ENCODE assay signal across 8 cellular contexts in genomic region chr10:3828404-3829192, GRCh38. TPM values are rescaled to one million over a fixed set of nuclear protein-coding genes. Genes with fewer than 3 reads are reported as not detected.
DNase-seq lines count a peak whose midpoint lies in the region; ATAC-seq and TF ChIP-seq lines count a peak whose summit lies in the region.

No MANE protein-coding gene starts in this region.

- H3K27ac Mint-ChIP-seq in T-helper 17 cell = peak overlapping the region; percentile 95

- peaks cover 30% of the 10 kb centered on the region for H3K4me1 Mint-ChIP-seq in T-helper 17 cell

- DNase-seq in ACHN (peak; percentile 61), GM20000 (ENCODE audit: low spot score) (peak; percentile 46), T-helper 17 cell (no peak), uterus (peak; percentile 27 to 47), posterior cingulate gyrus (no peak), KG1 (lab: John Stamatoyannopoulos, UW) (no peak)

- H3K27me3 ChIP-seq in duodenal mucosa (ENCODE audit: control insufficient read depth in 1 of 2, insufficient read depth in 2 of 2, low read length in 2 of 2) (no peaks in the 10 kb centered on the region), muscle layer of colon (ENCODE audit: control insufficient read depth in 1 of 2, insufficient read depth in 2 of 2, low read length in 2 of 2) (no peaks in the 10 kb centered on the region), uterus (no peaks in the 10 kb centered on the region)

- H3K36me3 Mint-ChIP-seq in T-helper 17 cell (ENCODE audit: low read depth) = no peaks in the 10 kb centered on the region

- H3K9me3 ChIP-seq in T-helper 17 cell (ENCODE audit: control insufficient read depth, low read length, poor library complexity, severe bottlenecking) = no peaks in the 10 kb centered on the region
- H3K9me3 ChIP-seq in duodenal mucosa (ENCODE audit: control insufficient read depth in 1 of 2, low read length in 2 of 2) = no peaks in the 10 kb centered on the region
- H3K9me3 ChIP-seq in muscle layer of colon (ENCODE audit: low read length) = no peaks in the 10 kb centered on the region
- no peaks in the 10 kb centered on the region for H3K9me3 ChIP-seq in uterus

- peak overlapping the region; percentile 47 for H3K27ac ChIP-seq in duodenal mucosa (ENCODE audit: low read depth, low read length)
- peak overlapping the region; percentile 68 for H3K27ac ChIP-seq in muscle layer of colon (ENCODE audit: low read depth, low read length)
- H3K27ac ChIP-seq in uterus = peak overlapping the region; percentile 74 to 87

- no peaks in the 10 kb centered on the region for H3K36me3 ChIP-seq in duodenal mucosa (ENCODE audit: control insufficient read depth in 1 of 2, insufficient read depth in 2 of 2, low read length in 2 of 2)
- no peaks in the 10 kb centered on the region for H3K36me3 ChIP-seq in muscle layer of colon (ENCODE audit: insufficient read depth, low read length)
- H3K36me3 ChIP-seq in uterus = no peaks in the 10 kb centered on the region

- ATAC-seq in T-helper 17 cell = peak; percentile 65

- H3K4me3 ChIP-seq in duodenal mucosa (ENCODE audit: low read depth in 1 of 2, low read length in 2 of 2) (peak overlapping the region; percentile 40 to 41), muscle layer of colon (ENCODE audit: low read depth in 1 of 2, low read length in 2 of 2) (peak overlapping the region; percentile 1 to 58), uterus (peak overlapping the region; percentile 36 to 44)

- peaks cover 27 to 29% of the 10 kb centered on the region in 2 donors for H3K4me1 ChIP-seq in duodenal mucosa (ENCODE audit: control insufficient read depth in 1 of 2, insufficient read depth in 2 of 2, low read length in 2 of 2)
- H3K4me1 ChIP-seq in muscle layer of colon (ENCODE audit: insufficient read depth, low read length) = peaks cover 21% of the 10 kb centered on the region
- no peaks in the 10 kb centered on the region for H3K4me1 ChIP-seq in uterus

- H3K9ac ChIP-seq in duodenal mucosa (ENCODE audit: low read depth in 1 of 2, low read length in 2 of 2) (peak overlapping the region in 1 of 2 donors; percentile 58), muscle layer of colon (ENCODE audit: low read length) (peak overlapping the region; percentile 49)

- H3K4me3 Mint-ChIP-seq in T-helper 17 cell = peak overlapping the region; percentile 88

- TF ChIP-seq CTCF in GM20000 (IDR thresholded peaks at IDR 0.05; ENCODE audit: extremely low read depth, missing control alignments) (no peak), uterus (IDR thresholded peaks at IDR 0.05) (no peak)

- intact Hi-C loops in uterus (cut with DNase I; ENCODE audit: low total_unique reads) = no loop called here
- intact Hi-C loops in posterior cingulate gyrus (cut with DNase I) = no loop called here

- no peaks in the 10 kb centered on the region for H3K27me3 Mint-ChIP-seq in T-helper 17 cell

- in situ Hi-C loops in ACHN (cut with HindIII; ENCODE audit: low pct_ligation_motif_present, low pct_unique_long_range_greater_than_20kb, low sequenced_read_pairs) = no loop called here

- TF ChIP-seq POLR2A in uterus (IDR thresholded peaks at IDR 0.05) = no peak

RNA-seq across cellular contexts. Expression of gene KLF6, which starts 43.6 kb away (rescaled TPM):
- 1,000 to 10,000 TPM; 1,918 to 2,317 TPM for total RNA-seq in T-helper 17 cell
- total RNA-seq in uterus = 100 to 1,000 TPM in 2 of 4 donors, 10 to 100 TPM in 2; 47.9 to 128 (median 87.4) TPM

Comparison
In these comparisons a context has a peak if more than half of its experiments do, and no peak if none do; other contexts are left out.
1. DNase-seq: peak in ACHN (single experiment), GM20000 (single experiment) and uterus (2 of 2); none in T-helper 17 cell (0 of 3), posterior cingulate gyrus (0 of 10) and KG1 (single experiment).
2. RNA of gene KLF6, which starts 43.6 kb away (total RNA-seq): 1,918 to 2,317 TPM in T-helper 17 cell; 47.9 to 128 TPM in uterus; every median in the first group is over 10 times any median in the second.
3. Peak in every context shown above with its lines, with median percentiles within 50 percentile points of each other: H3K27ac ChIP-seq and H3K4me3 ChIP-seq.